ENCODE assay signal across 21 cellular contexts in genomic region chr16:73569266-73569665, GRCh38.
A peak's percentile ranks its signal among the peaks of the same experiment; 100 is the strongest.
DNase-seq lines count a peak whose midpoint lies in the region; ATAC-seq, FAIRE-seq and TF ChIP-seq lines count a peak whose summit lies in the region.
"Had no signal": no experiment of that assay in that cellular context is flagged by ENCODE, and none has a peak within 500 bp of the region (broad histone marks: within the 10 kb centered on the region; RNA-seq: fewer than 3 reads in every experiment).

No MANE protein-coding gene starts in this region.

- no peaks in the 10 kb centered on the region for H3K9me1 ChIP-seq in K562 (ENCODE audit: control insufficient read depth, insufficient read depth, low read length)

- in situ Hi-C loops in K562 (cut with MboI): no loop called here

- CTCF ChIA-PET in K562 (lab: Yijun Ruan, JAX; ENCODE audit: low intra/inter-chr PET ratio): no interaction called here

- no peak for TF ChIP-seq CTCF in cardiac muscle cell (IDR thresholded peaks at IDR 0.05; ENCODE audit: low read depth, low read length)
- no peak for TF ChIP-seq CTCF in heart right ventricle (IDR thresholded peaks at IDR 0.05)
- TF ChIP-seq CTCF in BE2C (IDR thresholded peaks at IDR 0.05; ENCODE audit: low read depth, low read length): no peak
- TF ChIP-seq CTCF in K562 (IDR thresholded peaks at IDR 0.05 in 2 of 3, conservative IDR thresholded peaks at IDR 0.05 in 1 of 3; ENCODE audit: insufficient read depth in 2 of 3, low read depth in 1 of 3, low read length in 3 of 3): no peak

- H3K9me3 ChIP-seq in cardiac muscle cell (ENCODE audit: low read depth) (no peaks in the 10 kb centered on the region), heart right ventricle (no peaks in the 10 kb centered on the region), BE2C (no peaks in the 10 kb centered on the region), K562 (replicated peaks; ENCODE audit: control insufficient read depth, insufficient read depth, low read depth, low read length) (no peaks in the 10 kb centered on the region)
- H3K9me3 ChIP-seq: BLaER1, Caco-2, HAP-1 had no signal

- no peak for FAIRE-seq in K562 (lab: Jason Lieb, UNC)
- FAIRE-seq in GM19239 (lab: Jason Lieb, UNC): no peak
- FAIRE-seq: G401.6, GM12892, H54 had no signal

- H3K4me3 ChIP-seq in cardiac muscle cell: no peak overlapping the region
- H3K4me3 ChIP-seq in heart right ventricle: no peak overlapping the region
- H3K4me3 ChIP-seq in BE2C (ENCODE audit: low read depth, low read length): peak overlapping the region; percentile 34; the same call in 1 of the 2 replicates
- H3K4me3 ChIP-seq in K562: no peak overlapping the region
- H3K4me3 ChIP-seq: BLaER1, GM23338, HAP-1 had no signal

- peaks cover 30% of the 10 kb centered on the region for H3K4me1 ChIP-seq in cardiac muscle cell (ENCODE audit: low read depth)
- peaks cover 0 to 10% (median 0%) of the 10 kb centered on the region in 9 donors for H3K4me1 ChIP-seq in heart right ventricle
- H3K4me1 ChIP-seq in BE2C: 0 out of 2 replicates have a peak, but pooled peaks cover 3% of the 10 kb centered on the region
- no peaks in the 10 kb centered on the region for H3K4me1 ChIP-seq in K562 (replicated peaks in 1 of 2; ENCODE audit: control insufficient read depth in 2 of 2, insufficient read depth in 2 of 2, low read length in 2 of 2)
- H3K4me1 ChIP-seq: BLaER1, Caco-2, HAP-1 had no signal

- no peak overlapping the region for H3K9ac ChIP-seq in K562 (ENCODE audit: insufficient read depth in 1 of 2, low read depth in 2 of 2, low read length in 2 of 2)
- H3K9ac ChIP-seq: BLaER1 had no signal

- no peak for TF ChIP-seq EP300 in K562 (IDR thresholded peaks at IDR 0.05; ENCODE audit: low read length)

- DNase-seq in cardiac muscle cell (ENCODE audit: low read depth in 1 of 2, low spot score in 1 of 2): no peak
- no peak for DNase-seq in heart right ventricle
- DNase-seq in BE2C: no peak
- DNase-seq in K562 (ENCODE audit: extremely low read depth in 1 of 4, low spot score in 3 of 4): no peak
- DNase-seq in GM19239 (ENCODE audit: insufficient read length, low spot score): no peak
- DNase-seq in Kasumi-1 (lab: John Stamatoyannopoulos, UW): no peak
- no peak for DNase-seq in middle frontal gyrus (ENCODE audit: extremely low spot score, low spot score)
- DNase-seq: 8988T; Caco-2; CD4-positive, CD25-positive, alpha-beta regulatory T cell; CD8-positive, alpha-beta T cell; DMS153; DND-41; HFFc6 had no signal

- no peak for TF ChIP-seq RAD21 in K562 (CRISPR knock-in tag; conservative IDR thresholded peaks at IDR 0.05 in 1 of 2, IDR thresholded peaks at IDR 0.05 in 1 of 2)

- intact Hi-C loops in heart right ventricle (cut with DNase I) (loop anchor here in 7 of 10 donors (5.0 to 10.0 kb wide), 4 partner anchors 306 to 388 kb away; no protein-coding TSS in a partner anchor), K562 (cut with micrococcal nuclease) (loop anchor here (10.0 kb wide), 1 partner anchor 386 kb away; no protein-coding TSS in a partner anchor)

- TF ChIP-seq POLR2A in K562 (conservative IDR thresholded peaks at IDR 0.05): no peak

- no peak overlapping the region for H2AFZ ChIP-seq in K562 (ENCODE audit: low read depth, low read length)

- no peaks in the 10 kb centered on the region for H3K79me2 ChIP-seq in K562 (ENCODE audit: control insufficient read depth, insufficient read depth, low read length)

- H4K20me1 ChIP-seq in K562 (replicated peaks; ENCODE audit: control insufficient read depth, insufficient read depth, low read length): no peaks in the 10 kb centered on the region
- H4K20me1 ChIP-seq: BLaER1 had no signal

- BruUV-seq in K562 (replicated peaks; lab: Mats Ljungman, UMichigan): no TSS peak

- POLR2A ChIA-PET in K562 (lab: Yijun Ruan, JAX): no interaction called here

- H3K27ac ChIP-seq in cardiac muscle cell: peak overlapping the region; percentile 10
- H3K27ac ChIP-seq in heart right ventricle: no peak overlapping the region
- no peak overlapping the region for H3K27ac ChIP-seq in K562 (ENCODE audit: extremely low read depth, low read depth, low read length)
- H3K27ac ChIP-seq: BLaER1, C4-2B had no signal

- H3K36me3 ChIP-seq in cardiac muscle cell (no peaks in the 10 kb centered on the region), heart right ventricle (no peaks in the 10 kb centered on the region), BE2C (no peaks in the 10 kb centered on the region), K562 (ENCODE audit: control insufficient read depth, insufficient read depth, low read length) (no peaks in the 10 kb centered on the region)
- H3K36me3 ChIP-seq: BLaER1, HAP-1 had no signal

- no peak overlapping the region for H3K4me2 ChIP-seq in K562 (ENCODE audit: insufficient read depth, low read length)
- H3K4me2 ChIP-seq: BLaER1, GM23338 had no signal

- H3K27me3 ChIP-seq in cardiac muscle cell (no peaks in the 10 kb centered on the region), heart right ventricle (peaks cover 0 to 36% (median 14%) of the 10 kb centered on the region in 7 donors), BE2C (no peaks in the 10 kb centered on the region), K562 (ENCODE audit: control insufficient read depth in 2 of 2, insufficient read depth in 2 of 2, low read length in 2 of 2) (peaks cover 8 to 10% of the 10 kb centered on the region in 2 experiments; a peak in 3 of 5 replicates)
- H3K27me3 ChIP-seq: BLaER1 had no signal

- 91 to 93% methylated on average over 4 of the region's 4 CpGs for WGBS in heart right ventricle, 2 donors
- WGBS in K562 (ENCODE audit: insufficient coverage, low coverage, missing lambda C conversion rate): 0% methylated on average over 4 of the region's 4 CpGs

- no peak for ATAC-seq in heart right ventricle
- no peak for ATAC-seq in K562
- ATAC-seq: CD8-positive, alpha-beta T cell; GM23338 had no signal

TF ChIP-seq in K562, 482 proteins besides CTCF, POLR2A, EP300 and RAD21:
- TF ChIP-seq ZNF695 (CRISPR knock-in tag; IDR thresholded peaks at IDR 0.05) (no peak), STAT5A (IDR thresholded peaks at IDR 0.05; ENCODE audit: borderline replicate concordance, low read length) (no peak), RFX5 (IDR thresholded peaks at IDR 0.05; ENCODE audit: low read depth, low read length) (no peak), GABPB2 (CRISPR knock-in tag; conservative IDR thresholded peaks at IDR 0.05) (no peak), ZNF589 (CRISPR knock-in tag; IDR thresholded peaks at IDR 0.05; ENCODE audit: low read depth) (no peak), HDAC8 (tag; IDR thresholded peaks at IDR 0.05) (no peak), NUFIP1 (IDR thresholded peaks at IDR 0.05; ENCODE audit: partially characterized antibody) (no peak), SP2 (IDR thresholded peaks at IDR 0.05; ENCODE audit: extremely low read depth, low read depth, low read length, poor library complexity, severe bottlenecking) (no peak), MAFK (IDR thresholded peaks at IDR 0.05; ENCODE audit: low read length) (peak; percentile 42; the same call in 1 of the 2 replicates), ZNF280A (IDR thresholded peaks at IDR 0.05; ENCODE audit: low read depth, partially characterized antibody) (no peak), MXI1 (IDR thresholded peaks at IDR 0.05; ENCODE audit: low read depth, low read length) (no peak), SIN3A (IDR thresholded peaks at IDR 0.05; ENCODE audit: borderline replicate concordance in 2 of 2, control insufficient read depth in 1 of 2, low read depth in 2 of 2, low read length in 2 of 2) (no peak), ERF (CRISPR knock-in tag; IDR thresholded peaks at IDR 0.05) (no peak), GATAD2A (IDR thresholded peaks at IDR 0.05) (no peak), MAZ (CRISPR knock-in tag; conservative IDR thresholded peaks at IDR 0.05 in 1 of 2, IDR thresholded peaks at IDR 0.05 in 1 of 2) (no peak), CHCHD3 (CRISPR knock-in tag; IDR thresholded peaks at IDR 0.05) (no peak), ZNF316 (IDR thresholded peaks at IDR 0.05) (peak; percentile 51; the same call in 1 of the 2 replicates), MAFG (tag; conservative IDR thresholded peaks at IDR 0.05) (0 out of 2 replicates have a peak, but pooled peaks have one; percentile 12), POLR2AphosphoS5 (IDR thresholded peaks at IDR 0.05; ENCODE audit: control insufficient read depth, insufficient read depth, low read depth, low read length) (no peak), MAFF (IDR thresholded peaks at IDR 0.05; ENCODE audit: low read length) (peak; percentile 44; the same call in 1 of the 2 replicates)
- TF ChIP-seq, protein P1, sequence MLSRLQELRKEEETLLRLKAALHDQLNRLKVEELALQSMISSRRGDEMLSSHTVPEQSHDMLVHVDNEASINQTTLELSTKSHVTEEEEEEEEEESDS (CRISPR knock-in tag; IDR thresholded peaks at IDR 0.05): no peak
